8 cellular contexts compared by ENCODE assay signal in genomic region chr1:109392788-109393580, GRCh38. TPM values are rescaled to one million over a fixed set of nuclear protein-coding genes. Genes with fewer than 3 reads are reported as not detected.
DNase-seq lines count a peak whose midpoint lies in the region; ATAC-seq and TF ChIP-seq lines count a peak whose summit lies in the region.

No MANE protein-coding gene starts in this region.

- in situ Hi-C loops in KBM-7 (cut with MboI; ENCODE audit: low pct_unique_long_range_greater_than_20kb, low sequenced_read_pairs): no loop called here

- no peak for TF ChIP-seq CTCF in thoracic aorta (IDR thresholded peaks at IDR 0.05)
- no peak for TF ChIP-seq CTCF in foreskin keratinocyte (conservative IDR thresholded peaks at IDR 0.05)

- H3K4me3 Mint-ChIP-seq in activated CD4-positive, alpha-beta T cell treated with anti-CD3 and anti-CD28 coated beads for 36 hours: no peak overlapping the region

- no peak overlapping the region for H3K27ac Mint-ChIP-seq in activated CD4-positive, alpha-beta T cell treated with anti-CD3 and anti-CD28 coated beads for 36 hours

- H3K9me3 Mint-ChIP-seq in activated CD4-positive, alpha-beta T cell treated with anti-CD3 and anti-CD28 coated beads for 36 hours (ENCODE audit: low read depth): no peaks in the 10 kb centered on the region

- H3K27ac ChIP-seq in thoracic aorta (peak overlapping the region; percentile 88 to 89), foreskin keratinocyte (no peak overlapping the region)

- peaks cover 50 to 70% of the 10 kb centered on the region in 2 donors for H3K4me1 ChIP-seq in thoracic aorta (ENCODE audit: control insufficient read depth in 1 of 2, low read depth in 2 of 2)
- H3K4me1 ChIP-seq in foreskin keratinocyte: no peaks in the 10 kb centered on the region

- H3K9me3 ChIP-seq in thoracic aorta: no peaks in the 10 kb centered on the region

- H3K27me3 Mint-ChIP-seq in activated CD4-positive, alpha-beta T cell treated with anti-CD3 and anti-CD28 coated beads for 36 hours: peaks cover 58% of the 10 kb centered on the region

- intact Hi-C loops in activated CD4-positive, alpha-beta T cell treated with anti-CD3 and anti-CD28 coated beads for 36 hours (cut with DNase I, micrococcal nuclease): no loop called here

- H3K36me3 Mint-ChIP-seq in activated CD4-positive, alpha-beta T cell treated with anti-CD3 and anti-CD28 coated beads for 36 hours (ENCODE audit: low read depth): no peaks in the 10 kb centered on the region

- peak overlapping the region; percentile 63 for H3K4me3 ChIP-seq in thoracic aorta

- H3K27me3 ChIP-seq in thoracic aorta (replicated peaks; ENCODE audit: insufficient read depth): no peaks in the 10 kb centered on the region
- H3K27me3 ChIP-seq in foreskin keratinocyte: peaks cover 24% of the 10 kb centered on the region

- H3K36me3 ChIP-seq in thoracic aorta: no peaks in the 10 kb centered on the region

- H3K4me1 Mint-ChIP-seq in activated CD4-positive, alpha-beta T cell treated with anti-CD3 and anti-CD28 coated beads for 36 hours: peaks cover 11% of the 10 kb centered on the region

- CTCF ChIA-PET in activated CD4-positive, alpha-beta T cell treated with anti-CD3 and anti-CD28 coated beads for 36 hours (lab: Charles Lee): no interaction called here

- POLR2A ChIA-PET in activated CD4-positive, alpha-beta T cell treated with anti-CD3 and anti-CD28 coated beads for 36 hours (lab: Charles Lee): no interaction called here

- DNase-seq in KBM-7: peak; percentile 42
- peak; percentile 63 for DNase-seq in brain pericyte (ENCODE audit: low read depth, low spot score)
- peak; percentile 62 for DNase-seq in left lobe of liver (ENCODE audit: low spot score)
- no peak for DNase-seq in thoracic aorta (ENCODE audit: low spot score)
- DNase-seq in activated CD4-positive, alpha-beta T cell treated with anti-CD3 and anti-CD28 coated beads for 36 hours: no peak
- no peak for DNase-seq in activated effector memory CD4-positive, alpha-beta T cell treated with Interleukin-2 at 50 U/mL for 16 hours
- DNase-seq in foreskin keratinocyte: no peak

- ATAC-seq in left lobe of liver (peak; percentile 82), thoracic aorta (ENCODE audit: insufficient number of reproducible peaks, low FRiP score, low read depth) (no peak), HG03439 (IDR thresholded peaks at IDR 0.05; ENCODE audit: unreplicated experiment) (no peak), foreskin keratinocyte (no peak)
- ATAC-seq in activated CD4-positive, alpha-beta T cell treated with anti-CD3 and anti-CD28 coated beads for 36 hours: no peak

RNA-seq across cellular contexts. Expression of gene SORT1, which starts 4.7 kb away (rescaled TPM):
- total RNA-seq in left lobe of liver (3.6 TPM), thoracic aorta (100 to 1,000 TPM; 225 to 231 TPM), foreskin keratinocyte (0.61 and 0.88 TPM in 2 replicates)
- total RNA-seq in activated CD4-positive, alpha-beta T cell treated with anti-CD3 and anti-CD28 coated beads for 36 hours: under 1 TPM; 0.39 to 0.55 TPM
- polyA plus RNA-seq in foreskin keratinocyte: 0.26 and 0.32 TPM in 2 replicates

RNA-seq across cellular contexts. Expression of gene PSMA5, which starts 33.3 kb away (rescaled TPM):
- total RNA-seq in left lobe of liver (59.2 TPM), thoracic aorta (10 to 100 TPM; 17.3 to 20.1 TPM), foreskin keratinocyte (101 and 108 TPM in 2 replicates)
- 100 to 1,000 TPM; 151 to 249 TPM for total RNA-seq in activated CD4-positive, alpha-beta T cell treated with anti-CD3 and anti-CD28 coated beads for 36 hours
- 130 and 138 TPM in 2 replicates for polyA plus RNA-seq in foreskin keratinocyte

Comparison
In these comparisons a context has a peak if more than half of its experiments do, and no peak if none do; other contexts are left out.
1. DNase-seq: peak in KBM-7 (single experiment), brain pericyte (single experiment) and left lobe of liver (single experiment); none in thoracic aorta (single experiment), activated CD4-positive, alpha-beta T cell treated with anti-CD3 and anti-CD28 coated beads for 36 hours (single experiment), activated effector memory CD4-positive, alpha-beta T cell treated with Interleukin-2 at 50 U/mL for 16 hours (single experiment) and foreskin keratinocyte (0 of 2).
2. RNA of gene SORT1, which starts 4.7 kb away (total RNA-seq): 225 to 231 TPM in thoracic aorta; 3.6 TPM in left lobe of liver (single experiment), 0.61 to 0.88 TPM in foreskin keratinocyte and 0.39 to 0.55 TPM in activated CD4-positive, alpha-beta T cell treated with anti-CD3 and anti-CD28 coated beads for 36 hours; every median in the first group is over 10 times any median in the second.